ENCODE assay signal across 1 cellular context in genomic region chr14:60247994-60248696, GRCh38.
A peak's percentile ranks its signal among the peaks of the same experiment; 100 is the strongest.
TF ChIP-seq lines count a peak whose summit lies in the region.

No MANE protein-coding gene starts in this region.

TF ChIP-seq in K562, 482 proteins besides CTCF, POLR2A, EP300 and RAD21 (continued from another document and continues in another):
- TF ChIP-seq, protein P1, sequence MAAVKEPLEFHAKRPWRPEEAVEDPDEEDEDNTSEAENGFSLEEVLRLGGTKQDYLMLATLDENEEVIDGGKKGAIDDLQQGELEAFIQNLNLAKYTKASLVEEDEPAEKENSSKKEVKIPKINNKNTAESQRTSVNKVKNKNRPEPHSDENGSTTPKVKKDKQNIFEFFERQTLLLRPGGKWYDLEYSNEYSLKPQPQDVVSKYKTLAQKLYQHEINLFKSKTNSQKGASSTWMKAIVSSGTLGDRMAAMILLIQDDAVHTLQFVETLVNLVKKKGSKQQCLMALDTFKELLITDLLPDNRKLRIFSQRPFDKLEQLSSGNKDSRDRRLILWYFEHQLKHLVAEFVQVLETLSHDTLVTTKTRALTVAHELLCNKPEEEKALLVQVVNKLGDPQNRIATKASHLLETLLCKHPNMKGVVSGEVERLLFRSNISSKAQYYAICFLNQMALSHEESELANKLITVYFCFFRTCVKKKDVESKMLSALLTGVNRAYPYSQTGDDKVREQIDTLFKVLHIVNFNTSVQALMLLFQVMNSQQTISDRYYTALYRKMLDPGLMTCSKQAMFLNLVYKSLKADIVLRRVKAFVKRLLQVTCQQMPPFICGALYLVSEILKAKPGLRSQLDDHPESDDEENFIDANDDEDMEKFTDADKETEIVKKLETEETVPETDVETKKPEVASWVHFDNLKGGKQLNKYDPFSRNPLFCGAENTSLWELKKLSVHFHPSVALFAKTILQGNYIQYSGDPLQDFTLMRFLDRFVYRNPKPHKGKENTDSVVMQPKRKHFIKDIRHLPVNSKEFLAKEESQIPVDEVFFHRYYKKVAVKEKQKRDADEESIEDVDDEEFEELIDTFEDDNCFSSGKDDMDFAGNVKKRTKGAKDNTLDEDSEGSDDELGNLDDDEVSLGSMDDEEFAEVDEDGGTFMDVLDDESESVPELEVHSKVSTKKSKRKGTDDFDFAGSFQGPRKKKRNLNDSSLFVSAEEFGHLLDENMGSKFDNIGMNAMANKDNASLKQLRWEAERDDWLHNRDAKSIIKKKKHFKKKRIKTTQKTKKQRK (IDR thresholded peaks at IDR 0.05; ENCODE audit: borderline replicate concordance, low read depth, low read length) = no peak
- TF ChIP-seq EGR1 (conservative IDR thresholded peaks at IDR 0.05) (no peak), JUNB (CRISPR knock-in tag; conservative IDR thresholded peaks at IDR 0.05) (no peak), KDM5B (IDR thresholded peaks at IDR 0.05; ENCODE audit: insufficient replicate concordance, low read depth, low read length) (peak; percentile 12), NUFIP1 (IDR thresholded peaks at IDR 0.05; ENCODE audit: partially characterized antibody) (no peak), BRD4 (IDR thresholded peaks at IDR 0.05) (0 out of 2 replicates have a peak, but pooled peaks have one; percentile 42), ARNT (IDR thresholded peaks at IDR 0.05) (no peak), RBM39 (optimal IDR thresholded peaks at IDR 0.05; ENCODE audit: low read depth, low read length) (no peak), SREBF2 (CRISPR knock-in tag; IDR thresholded peaks at IDR 0.05) (no peak), MGA (IDR thresholded peaks at IDR 0.05) (peak; percentile 90), BHLHE40 (IDR thresholded peaks at IDR 0.05; ENCODE audit: low read length) (peak; percentile 86), RAD51 (IDR thresholded peaks at IDR 0.05; ENCODE audit: borderline replicate concordance, low read depth) (peak; percentile 62; the same call in 1 of the 2 replicates), FOXA3 (CRISPR knock-in tag; conservative IDR thresholded peaks at IDR 0.05 in 1 of 2, IDR thresholded peaks at IDR 0.05 in 1 of 2) (no peak), MTA1 (IDR thresholded peaks at IDR 0.05; ENCODE audit: borderline replicate concordance) (no peak), HMGN3 (IDR thresholded peaks at IDR 0.05; ENCODE audit: borderline replicate concordance, extremely low read depth, insufficient read length, low read depth, low read length) (no peak), GTF2E2 (tag; IDR thresholded peaks at IDR 0.05) (peak; percentile 11; the same call in 1 of the 2 replicates), ELF4 (CRISPR knock-in tag; IDR thresholded peaks at IDR 0.05) (no peak), CBX3 (IDR thresholded peaks at IDR 0.05; ENCODE audit: borderline replicate concordance in 1 of 2, low read length in 2 of 2) (no peak), SFPQ (IDR thresholded peaks at IDR 0.05; ENCODE audit: low read depth, low read length) (no peak), CBX2 (IDR thresholded peaks at IDR 0.05; ENCODE audit: insufficient read depth, low read length, poor library complexity, severe bottlenecking) (no peak), ZFP1 (CRISPR knock-in tag; IDR thresholded peaks at IDR 0.05) (no peak), MEIS2 (IDR thresholded peaks at IDR 0.05; ENCODE audit: partially characterized antibody) (peak; percentile 27), CXXC5 (CRISPR knock-in tag; IDR thresholded peaks at IDR 0.05) (peak; percentile 52), SLC30A9 (CRISPR knock-in tag; IDR thresholded peaks at IDR 0.05) (no peak)
- TF ChIP-seq, protein P2, sequence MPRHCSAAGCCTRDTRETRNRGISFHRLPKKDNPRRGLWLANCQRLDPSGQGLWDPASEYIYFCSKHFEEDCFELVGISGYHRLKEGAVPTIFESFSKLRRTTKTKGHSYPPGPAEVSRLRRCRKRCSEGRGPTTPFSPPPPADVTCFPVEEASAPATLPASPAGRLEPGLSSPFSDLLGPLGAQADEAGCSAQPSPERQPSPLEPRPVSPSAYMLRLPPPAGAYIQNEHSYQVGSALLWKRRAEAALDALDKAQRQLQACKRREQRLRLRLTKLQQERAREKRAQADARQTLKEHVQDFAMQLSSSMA (CRISPR knock-in tag; IDR thresholded peaks at IDR 0.05) = no peak
- TF ChIP-seq, protein P3, sequence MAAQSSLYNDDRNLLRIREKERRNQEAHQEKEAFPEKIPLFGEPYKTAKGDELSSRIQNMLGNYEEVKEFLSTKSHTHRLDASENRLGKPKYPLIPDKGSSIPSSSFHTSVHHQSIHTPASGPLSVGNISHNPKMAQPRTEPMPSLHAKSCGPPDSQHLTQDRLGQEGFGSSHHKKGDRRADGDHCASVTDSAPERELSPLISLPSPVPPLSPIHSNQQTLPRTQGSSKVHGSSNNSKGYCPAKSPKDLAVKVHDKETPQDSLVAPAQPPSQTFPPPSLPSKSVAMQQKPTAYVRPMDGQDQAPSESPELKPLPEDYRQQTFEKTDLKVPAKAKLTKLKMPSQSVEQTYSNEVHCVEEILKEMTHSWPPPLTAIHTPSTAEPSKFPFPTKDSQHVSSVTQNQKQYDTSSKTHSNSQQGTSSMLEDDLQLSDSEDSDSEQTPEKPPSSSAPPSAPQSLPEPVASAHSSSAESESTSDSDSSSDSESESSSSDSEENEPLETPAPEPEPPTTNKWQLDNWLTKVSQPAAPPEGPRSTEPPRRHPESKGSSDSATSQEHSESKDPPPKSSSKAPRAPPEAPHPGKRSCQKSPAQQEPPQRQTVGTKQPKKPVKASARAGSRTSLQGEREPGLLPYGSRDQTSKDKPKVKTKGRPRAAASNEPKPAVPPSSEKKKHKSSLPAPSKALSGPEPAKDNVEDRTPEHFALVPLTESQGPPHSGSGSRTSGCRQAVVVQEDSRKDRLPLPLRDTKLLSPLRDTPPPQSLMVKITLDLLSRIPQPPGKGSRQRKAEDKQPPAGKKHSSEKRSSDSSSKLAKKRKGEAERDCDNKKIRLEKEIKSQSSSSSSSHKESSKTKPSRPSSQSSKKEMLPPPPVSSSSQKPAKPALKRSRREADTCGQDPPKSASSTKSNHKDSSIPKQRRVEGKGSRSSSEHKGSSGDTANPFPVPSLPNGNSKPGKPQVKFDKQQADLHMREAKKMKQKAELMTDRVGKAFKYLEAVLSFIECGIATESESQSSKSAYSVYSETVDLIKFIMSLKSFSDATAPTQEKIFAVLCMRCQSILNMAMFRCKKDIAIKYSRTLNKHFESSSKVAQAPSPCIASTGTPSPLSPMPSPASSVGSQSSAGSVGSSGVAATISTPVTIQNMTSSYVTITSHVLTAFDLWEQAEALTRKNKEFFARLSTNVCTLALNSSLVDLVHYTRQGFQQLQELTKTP (IDR thresholded peaks at IDR 0.05; ENCODE audit: low read depth in 1 of 2, partially characterized antibody in 2 of 2) = no peak
- TF ChIP-seq, protein P4, sequence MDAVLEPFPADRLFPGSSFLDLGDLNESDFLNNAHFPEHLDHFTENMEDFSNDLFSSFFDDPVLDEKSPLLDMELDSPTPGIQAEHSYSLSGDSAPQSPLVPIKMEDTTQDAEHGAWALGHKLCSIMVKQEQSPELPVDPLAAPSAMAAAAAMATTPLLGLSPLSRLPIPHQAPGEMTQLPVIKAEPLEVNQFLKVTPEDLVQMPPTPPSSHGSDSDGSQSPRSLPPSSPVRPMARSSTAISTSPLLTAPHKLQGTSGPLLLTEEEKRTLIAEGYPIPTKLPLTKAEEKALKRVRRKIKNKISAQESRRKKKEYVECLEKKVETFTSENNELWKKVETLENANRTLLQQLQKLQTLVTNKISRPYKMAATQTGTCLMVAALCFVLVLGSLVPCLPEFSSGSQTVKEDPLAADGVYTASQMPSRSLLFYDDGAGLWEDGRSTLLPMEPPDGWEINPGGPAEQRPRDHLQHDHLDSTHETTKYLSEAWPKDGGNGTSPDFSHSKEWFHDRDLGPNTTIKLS (IDR thresholded peaks at IDR 0.05; ENCODE audit: borderline replicate concordance, low read depth) = no peak
- TF ChIP-seq, protein P5, sequence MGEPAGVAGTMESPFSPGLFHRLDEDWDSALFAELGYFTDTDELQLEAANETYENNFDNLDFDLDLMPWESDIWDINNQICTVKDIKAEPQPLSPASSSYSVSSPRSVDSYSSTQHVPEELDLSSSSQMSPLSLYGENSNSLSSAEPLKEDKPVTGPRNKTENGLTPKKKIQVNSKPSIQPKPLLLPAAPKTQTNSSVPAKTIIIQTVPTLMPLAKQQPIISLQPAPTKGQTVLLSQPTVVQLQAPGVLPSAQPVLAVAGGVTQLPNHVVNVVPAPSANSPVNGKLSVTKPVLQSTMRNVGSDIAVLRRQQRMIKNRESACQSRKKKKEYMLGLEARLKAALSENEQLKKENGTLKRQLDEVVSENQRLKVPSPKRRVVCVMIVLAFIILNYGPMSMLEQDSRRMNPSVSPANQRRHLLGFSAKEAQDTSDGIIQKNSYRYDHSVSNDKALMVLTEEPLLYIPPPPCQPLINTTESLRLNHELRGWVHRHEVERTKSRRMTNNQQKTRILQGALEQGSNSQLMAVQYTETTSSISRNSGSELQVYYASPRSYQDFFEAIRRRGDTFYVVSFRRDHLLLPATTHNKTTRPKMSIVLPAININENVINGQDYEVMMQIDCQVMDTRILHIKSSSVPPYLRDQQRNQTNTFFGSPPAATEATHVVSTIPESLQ (CRISPR knock-in tag; IDR thresholded peaks at IDR 0.05) = no peak
